In the genomic region with DNA sequence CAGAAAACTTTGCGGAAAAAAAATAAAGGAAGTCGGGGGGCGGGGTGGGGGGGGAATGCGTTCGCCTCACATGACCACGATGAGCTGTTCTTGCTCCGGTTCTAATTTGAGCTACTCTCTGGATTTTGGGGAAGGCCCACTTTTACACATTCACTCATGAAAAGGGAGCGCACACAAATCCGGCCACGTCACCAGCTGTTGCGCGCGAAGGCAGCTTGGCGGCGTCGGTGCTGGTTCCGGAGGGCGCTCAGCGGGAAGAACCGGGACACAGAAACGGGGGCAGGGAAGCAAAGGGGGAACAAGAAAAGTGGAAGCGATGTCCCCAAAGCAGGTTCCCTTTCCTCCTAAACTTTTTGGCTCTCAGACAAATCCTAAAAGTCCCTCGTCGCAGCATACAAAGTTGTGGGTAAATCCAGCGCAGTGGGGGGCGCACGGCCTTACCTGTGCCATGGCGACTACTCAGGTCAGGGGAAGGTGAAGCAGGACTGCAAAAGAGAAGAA, we compare ENCODE assay signal across 1 cellular context.
TF ChIP-seq lines count a peak whose summit lies in the region.

No MANE protein-coding gene starts in this region.

TF ChIP-seq in HEK293, 187 proteins besides CTCF, POLR2A, EP300 and RAD21 (continued from another document):
- TF ChIP-seq, protein P1, sequence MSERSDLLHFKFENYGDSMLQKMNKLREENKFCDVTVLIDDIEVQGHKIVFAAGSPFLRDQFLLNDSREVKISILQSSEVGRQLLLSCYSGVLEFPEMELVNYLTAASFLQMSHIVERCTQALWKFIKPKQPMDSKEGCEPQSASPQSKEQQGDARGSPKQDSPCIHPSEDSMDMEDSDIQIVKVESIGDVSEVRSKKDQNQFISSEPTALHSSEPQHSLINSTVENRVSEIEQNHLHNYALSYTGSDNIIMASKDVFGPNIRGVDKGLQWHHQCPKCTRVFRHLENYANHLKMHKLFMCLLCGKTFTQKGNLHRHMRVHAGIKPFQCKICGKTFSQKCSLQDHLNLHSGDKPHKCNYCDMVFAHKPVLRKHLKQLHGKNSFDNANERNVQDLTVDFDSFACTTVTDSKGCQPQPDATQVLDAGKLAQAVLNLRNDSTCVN (tag by site-specific recombination; optimal IDR thresholded peaks at IDR 0.05) = no peak
- TF ChIP-seq ZNF623 (tag by site-specific recombination; IDR thresholded peaks at IDR 0.05) = no peak
- TF ChIP-seq ZBTB17 (tag by site-specific recombination; IDR thresholded peaks at IDR 0.05) = no peak
- TF ChIP-seq PRDM1 (tag by site-specific recombination; IDR thresholded peaks at IDR 0.05) = peak; percentile 77; the same call in 1 of the 2 replicates
- TF ChIP-seq, protein P2, sequence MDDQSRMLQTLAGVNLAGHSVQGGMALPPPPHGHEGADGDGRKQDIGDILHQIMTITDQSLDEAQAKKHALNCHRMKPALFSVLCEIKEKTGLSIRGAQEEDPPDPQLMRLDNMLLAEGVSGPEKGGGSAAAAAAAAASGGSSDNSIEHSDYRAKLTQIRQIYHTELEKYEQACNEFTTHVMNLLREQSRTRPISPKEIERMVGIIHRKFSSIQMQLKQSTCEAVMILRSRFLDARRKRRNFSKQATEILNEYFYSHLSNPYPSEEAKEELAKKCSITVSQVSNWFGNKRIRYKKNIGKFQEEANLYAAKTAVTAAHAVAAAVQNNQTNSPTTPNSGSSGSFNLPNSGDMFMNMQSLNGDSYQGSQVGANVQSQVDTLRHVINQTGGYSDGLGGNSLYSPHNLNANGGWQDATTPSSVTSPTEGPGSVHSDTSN (CRISPR knock-in tag; IDR thresholded peaks at IDR 0.05) = no peak
- TF ChIP-seq ZFP41 (tag by site-specific recombination; IDR thresholded peaks at IDR 0.05; ENCODE audit: borderline replicate concordance) = no peak
- TF ChIP-seq OSR2 (tag by site-specific recombination; IDR thresholded peaks at IDR 0.05) = no peak
- TF ChIP-seq ZNF341 (tag by site-specific recombination; IDR thresholded peaks at IDR 0.05; ENCODE audit: low read depth) = 0 out of 2 replicates have a peak, but pooled peaks have one; percentile 12
- no peak for TF ChIP-seq ZNF146 (tag by site-specific recombination; IDR thresholded peaks at IDR 0.05)
- TF ChIP-seq, protein P3, sequence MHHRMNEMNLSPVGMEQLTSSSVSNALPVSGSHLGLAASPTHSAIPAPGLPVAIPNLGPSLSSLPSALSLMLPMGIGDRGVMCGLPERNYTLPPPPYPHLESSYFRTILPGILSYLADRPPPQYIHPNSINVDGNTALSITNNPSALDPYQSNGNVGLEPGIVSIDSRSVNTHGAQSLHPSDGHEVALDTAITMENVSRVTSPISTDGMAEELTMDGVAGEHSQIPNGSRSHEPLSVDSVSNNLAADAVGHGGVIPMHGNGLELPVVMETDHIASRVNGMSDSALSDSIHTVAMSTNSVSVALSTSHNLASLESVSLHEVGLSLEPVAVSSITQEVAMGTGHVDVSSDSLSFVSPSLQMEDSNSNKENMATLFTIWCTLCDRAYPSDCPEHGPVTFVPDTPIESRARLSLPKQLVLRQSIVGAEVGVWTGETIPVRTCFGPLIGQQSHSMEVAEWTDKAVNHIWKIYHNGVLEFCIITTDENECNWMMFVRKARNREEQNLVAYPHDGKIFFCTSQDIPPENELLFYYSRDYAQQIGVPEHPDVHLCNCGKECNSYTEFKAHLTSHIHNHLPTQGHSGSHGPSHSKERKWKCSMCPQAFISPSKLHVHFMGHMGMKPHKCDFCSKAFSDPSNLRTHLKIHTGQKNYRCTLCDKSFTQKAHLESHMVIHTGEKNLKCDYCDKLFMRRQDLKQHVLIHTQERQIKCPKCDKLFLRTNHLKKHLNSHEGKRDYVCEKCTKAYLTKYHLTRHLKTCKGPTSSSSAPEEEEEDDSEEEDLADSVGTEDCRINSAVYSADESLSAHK (tag by site-specific recombination; IDR thresholded peaks at IDR 0.05) = no peak
- no peak for TF ChIP-seq ZNF514 (tag by site-specific recombination; IDR thresholded peaks at IDR 0.05)
- no peak for TF ChIP-seq ZNF629 (tag by site-specific recombination; IDR thresholded peaks at IDR 0.05)
- TF ChIP-seq, protein P4, sequence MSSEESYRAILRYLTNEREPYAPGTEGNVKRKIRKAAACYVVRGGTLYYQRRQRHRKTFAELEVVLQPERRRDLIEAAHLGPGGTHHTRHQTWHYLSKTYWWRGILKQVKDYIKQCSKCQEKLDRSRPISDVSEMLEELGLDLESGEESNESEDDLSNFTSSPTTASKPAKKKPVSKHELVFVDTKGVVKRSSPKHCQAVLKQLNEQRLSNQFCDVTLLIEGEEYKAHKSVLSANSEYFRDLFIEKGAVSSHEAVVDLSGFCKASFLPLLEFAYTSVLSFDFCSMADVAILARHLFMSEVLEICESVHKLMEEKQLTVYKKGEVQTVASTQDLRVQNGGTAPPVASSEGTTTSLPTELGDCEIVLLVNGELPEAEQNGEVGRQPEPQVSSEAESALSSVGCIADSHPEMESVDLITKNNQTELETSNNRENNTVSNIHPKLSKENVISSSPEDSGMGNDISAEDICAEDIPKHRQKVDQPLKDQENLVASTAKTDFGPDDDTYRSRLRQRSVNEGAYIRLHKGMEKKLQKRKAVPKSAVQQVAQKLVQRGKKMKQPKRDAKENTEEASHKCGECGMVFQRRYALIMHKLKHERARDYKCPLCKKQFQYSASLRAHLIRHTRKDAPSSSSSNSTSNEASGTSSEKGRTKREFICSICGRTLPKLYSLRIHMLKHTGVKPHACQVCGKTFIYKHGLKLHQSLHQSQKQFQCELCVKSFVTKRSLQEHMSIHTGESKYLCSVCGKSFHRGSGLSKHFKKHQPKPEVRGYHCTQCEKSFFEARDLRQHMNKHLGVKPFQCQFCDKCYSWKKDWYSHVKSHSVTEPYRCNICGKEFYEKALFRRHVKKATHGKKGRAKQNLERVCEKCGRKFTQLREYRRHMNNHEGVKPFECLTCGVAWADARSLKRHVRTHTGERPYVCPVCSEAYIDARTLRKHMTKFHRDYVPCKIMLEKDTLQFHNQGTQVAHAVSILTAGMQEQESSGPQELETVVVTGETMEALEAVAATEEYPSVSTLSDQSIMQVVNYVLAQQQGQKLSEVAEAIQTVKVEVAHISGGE (tag by site-specific recombination; conservative IDR thresholded peaks at IDR 0.05; ENCODE audit: low read depth) = peak; percentile 36; the same call in 1 of the 2 replicates
- no peak for TF ChIP-seq ZNF366 (tag by site-specific recombination; conservative IDR thresholded peaks at IDR 0.05)
- no peak for TF ChIP-seq ZNF404 (tag by site-specific recombination; IDR thresholded peaks at IDR 0.05)
- TF ChIP-seq ZEB2 (tag by site-specific recombination; IDR thresholded peaks at IDR 0.05) = peak; percentile 42
- TF ChIP-seq ZNF843 (tag by site-specific recombination; IDR thresholded peaks at IDR 0.05) = no peak
- TF ChIP-seq ZNF23 (tag by site-specific recombination; IDR thresholded peaks at IDR 0.05; ENCODE audit: borderline replicate concordance) = no peak
- no peak for TF ChIP-seq ZNF184 (tag by site-specific recombination; IDR thresholded peaks at IDR 0.05)
- peak; percentile 19; the same call in 1 of the 2 replicates for TF ChIP-seq ZIC2 (tag by site-specific recombination; IDR thresholded peaks at IDR 0.05)
- TF ChIP-seq ZBTB48 (tag by site-specific recombination; IDR thresholded peaks at IDR 0.05) = no peak
- no peak for TF ChIP-seq KLF16 (tag by site-specific recombination; IDR thresholded peaks at IDR 0.05)
- TF ChIP-seq ZBTB21 (tag by site-specific recombination; IDR thresholded peaks at IDR 0.05) = no peak
- TF ChIP-seq, protein P5, sequence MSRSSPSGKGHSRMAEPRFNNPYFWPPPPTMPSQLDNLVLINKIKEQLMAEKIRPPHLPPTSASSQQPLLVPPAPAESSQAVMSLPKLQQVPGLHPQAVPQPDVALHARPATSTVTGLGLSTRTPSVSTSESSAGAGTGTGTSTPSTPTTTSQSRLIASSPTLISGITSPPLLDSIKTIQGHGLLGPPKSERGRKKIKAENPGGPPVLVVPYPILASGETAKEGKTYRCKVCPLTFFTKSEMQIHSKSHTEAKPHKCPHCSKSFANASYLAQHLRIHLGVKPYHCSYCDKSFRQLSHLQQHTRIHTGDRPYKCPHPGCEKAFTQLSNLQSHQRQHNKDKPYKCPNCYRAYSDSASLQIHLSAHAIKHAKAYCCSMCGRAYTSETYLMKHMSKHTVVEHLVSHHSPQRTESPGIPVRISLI (tag by site-specific recombination; IDR thresholded peaks at IDR 0.05) = no peak; the same call in 1 of the 2 replicates
- TF ChIP-seq, protein P6, sequence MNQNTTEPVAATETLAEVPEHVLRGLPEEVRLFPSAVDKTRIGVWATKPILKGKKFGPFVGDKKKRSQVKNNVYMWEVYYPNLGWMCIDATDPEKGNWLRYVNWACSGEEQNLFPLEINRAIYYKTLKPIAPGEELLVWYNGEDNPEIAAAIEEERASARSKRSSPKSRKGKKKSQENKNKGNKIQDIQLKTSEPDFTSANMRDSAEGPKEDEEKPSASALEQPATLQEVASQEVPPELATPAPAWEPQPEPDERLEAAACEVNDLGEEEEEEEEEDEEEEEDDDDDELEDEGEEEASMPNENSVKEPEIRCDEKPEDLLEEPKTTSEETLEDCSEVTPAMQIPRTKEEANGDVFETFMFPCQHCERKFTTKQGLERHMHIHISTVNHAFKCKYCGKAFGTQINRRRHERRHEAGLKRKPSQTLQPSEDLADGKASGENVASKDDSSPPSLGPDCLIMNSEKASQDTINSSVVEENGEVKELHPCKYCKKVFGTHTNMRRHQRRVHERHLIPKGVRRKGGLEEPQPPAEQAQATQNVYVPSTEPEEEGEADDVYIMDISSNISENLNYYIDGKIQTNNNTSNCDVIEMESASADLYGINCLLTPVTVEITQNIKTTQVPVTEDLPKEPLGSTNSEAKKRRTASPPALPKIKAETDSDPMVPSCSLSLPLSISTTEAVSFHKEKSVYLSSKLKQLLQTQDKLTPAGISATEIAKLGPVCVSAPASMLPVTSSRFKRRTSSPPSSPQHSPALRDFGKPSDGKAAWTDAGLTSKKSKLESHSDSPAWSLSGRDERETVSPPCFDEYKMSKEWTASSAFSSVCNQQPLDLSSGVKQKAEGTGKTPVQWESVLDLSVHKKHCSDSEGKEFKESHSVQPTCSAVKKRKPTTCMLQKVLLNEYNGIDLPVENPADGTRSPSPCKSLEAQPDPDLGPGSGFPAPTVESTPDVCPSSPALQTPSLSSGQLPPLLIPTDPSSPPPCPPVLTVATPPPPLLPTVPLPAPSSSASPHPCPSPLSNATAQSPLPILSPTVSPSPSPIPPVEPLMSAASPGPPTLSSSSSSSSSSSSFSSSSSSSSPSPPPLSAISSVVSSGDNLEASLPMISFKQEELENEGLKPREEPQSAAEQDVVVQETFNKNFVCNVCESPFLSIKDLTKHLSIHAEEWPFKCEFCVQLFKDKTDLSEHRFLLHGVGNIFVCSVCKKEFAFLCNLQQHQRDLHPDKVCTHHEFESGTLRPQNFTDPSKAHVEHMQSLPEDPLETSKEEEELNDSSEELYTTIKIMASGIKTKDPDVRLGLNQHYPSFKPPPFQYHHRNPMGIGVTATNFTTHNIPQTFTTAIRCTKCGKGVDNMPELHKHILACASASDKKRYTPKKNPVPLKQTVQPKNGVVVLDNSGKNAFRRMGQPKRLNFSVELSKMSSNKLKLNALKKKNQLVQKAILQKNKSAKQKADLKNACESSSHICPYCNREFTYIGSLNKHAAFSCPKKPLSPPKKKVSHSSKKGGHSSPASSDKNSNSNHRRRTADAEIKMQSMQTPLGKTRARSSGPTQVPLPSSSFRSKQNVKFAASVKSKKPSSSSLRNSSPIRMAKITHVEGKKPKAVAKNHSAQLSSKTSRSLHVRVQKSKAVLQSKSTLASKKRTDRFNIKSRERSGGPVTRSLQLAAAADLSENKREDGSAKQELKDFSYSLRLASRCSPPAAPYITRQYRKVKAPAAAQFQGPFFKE (tag by site-specific recombination; IDR thresholded peaks at IDR 0.05; ENCODE audit: borderline replicate concordance) = no peak
- TF ChIP-seq KLF10 (tag by site-specific recombination; IDR thresholded peaks at IDR 0.05) = no peak
- no peak for TF ChIP-seq ZNF707 (tag by site-specific recombination; IDR thresholded peaks at IDR 0.05)
- peak; percentile 76 for TF ChIP-seq ZNF335 (tag by site-specific recombination; conservative IDR thresholded peaks at IDR 0.05)
- TF ChIP-seq SALL2 (tag by site-specific recombination; IDR thresholded peaks at IDR 0.05; ENCODE audit: borderline replicate concordance) = no peak
